1 cellular context compared by ENCODE assay signal in the genomic region with DNA sequence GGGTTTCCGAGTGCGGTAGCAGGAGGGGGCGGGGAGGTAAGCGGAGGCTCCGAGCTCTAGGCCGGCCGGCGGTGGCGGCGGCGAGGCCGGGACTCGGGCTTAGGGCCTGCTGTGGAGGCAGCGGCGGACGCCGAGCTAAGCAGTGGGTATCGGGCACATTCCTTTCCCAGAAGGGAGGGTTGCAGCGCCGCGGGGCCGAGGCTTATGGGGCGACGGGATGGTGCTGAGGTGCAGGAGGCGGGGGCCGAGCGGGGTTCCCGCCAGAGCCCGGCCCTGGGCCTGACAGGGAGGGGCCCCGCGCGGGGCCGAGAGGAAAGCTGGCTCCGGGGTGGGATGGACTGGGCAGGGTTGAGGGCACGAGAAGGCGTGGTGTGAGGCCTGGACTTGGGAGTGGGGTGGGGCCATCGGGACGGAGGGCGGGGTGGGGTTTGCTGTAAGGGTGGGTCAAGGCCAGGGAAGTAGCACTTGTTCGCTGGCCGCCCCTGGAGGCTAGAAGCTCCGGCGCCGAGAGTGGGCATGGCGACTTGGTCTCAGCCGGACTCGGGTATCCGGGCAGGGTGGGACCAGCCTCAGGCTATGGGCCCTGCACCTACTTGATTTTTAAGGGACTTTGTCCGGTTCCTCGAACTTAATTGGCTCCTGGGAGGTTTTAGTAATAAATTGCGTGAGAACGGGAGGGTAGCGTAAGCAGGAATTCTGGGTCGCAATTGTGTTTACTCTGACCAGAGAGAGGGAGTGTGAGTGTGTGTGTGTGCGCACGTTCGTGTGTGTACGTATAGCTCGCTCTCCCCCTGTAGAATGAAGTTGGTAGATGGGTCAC.
TF ChIP-seq lines count a peak whose summit lies in the region.

A gene with protein sequence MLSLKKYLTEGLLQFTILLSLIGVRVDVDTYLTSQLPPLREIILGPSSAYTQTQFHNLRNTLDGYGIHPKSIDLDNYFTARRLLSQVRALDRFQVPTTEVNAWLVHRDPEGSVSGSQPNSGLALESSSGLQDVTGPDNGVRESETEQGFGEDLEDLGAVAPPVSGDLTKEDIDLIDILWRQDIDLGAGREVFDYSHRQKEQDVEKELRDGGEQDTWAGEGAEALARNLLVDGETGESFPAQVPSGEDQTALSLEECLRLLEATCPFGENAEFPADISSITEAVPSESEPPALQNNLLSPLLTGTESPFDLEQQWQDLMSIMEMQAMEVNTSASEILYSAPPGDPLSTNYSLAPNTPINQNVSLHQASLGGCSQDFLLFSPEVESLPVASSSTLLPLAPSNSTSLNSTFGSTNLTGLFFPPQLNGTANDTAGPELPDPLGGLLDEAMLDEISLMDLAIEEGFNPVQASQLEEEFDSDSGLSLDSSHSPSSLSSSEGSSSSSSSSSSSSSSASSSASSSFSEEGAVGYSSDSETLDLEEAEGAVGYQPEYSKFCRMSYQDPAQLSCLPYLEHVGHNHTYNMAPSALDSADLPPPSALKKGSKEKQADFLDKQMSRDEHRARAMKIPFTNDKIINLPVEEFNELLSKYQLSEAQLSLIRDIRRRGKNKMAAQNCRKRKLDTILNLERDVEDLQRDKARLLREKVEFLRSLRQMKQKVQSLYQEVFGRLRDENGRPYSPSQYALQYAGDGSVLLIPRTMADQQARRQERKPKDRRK (plus strand): TSS at position 39 of the 820 bp plus-strand sequence. CDS start 2,760 bp downstream, outside the sequence.

TF ChIP-seq in HepG2, 621 proteins besides CTCF, POLR2A, EP300 and RAD21 (continued from another document and continues in another):
- TF ChIP-seq, protein P1, sequence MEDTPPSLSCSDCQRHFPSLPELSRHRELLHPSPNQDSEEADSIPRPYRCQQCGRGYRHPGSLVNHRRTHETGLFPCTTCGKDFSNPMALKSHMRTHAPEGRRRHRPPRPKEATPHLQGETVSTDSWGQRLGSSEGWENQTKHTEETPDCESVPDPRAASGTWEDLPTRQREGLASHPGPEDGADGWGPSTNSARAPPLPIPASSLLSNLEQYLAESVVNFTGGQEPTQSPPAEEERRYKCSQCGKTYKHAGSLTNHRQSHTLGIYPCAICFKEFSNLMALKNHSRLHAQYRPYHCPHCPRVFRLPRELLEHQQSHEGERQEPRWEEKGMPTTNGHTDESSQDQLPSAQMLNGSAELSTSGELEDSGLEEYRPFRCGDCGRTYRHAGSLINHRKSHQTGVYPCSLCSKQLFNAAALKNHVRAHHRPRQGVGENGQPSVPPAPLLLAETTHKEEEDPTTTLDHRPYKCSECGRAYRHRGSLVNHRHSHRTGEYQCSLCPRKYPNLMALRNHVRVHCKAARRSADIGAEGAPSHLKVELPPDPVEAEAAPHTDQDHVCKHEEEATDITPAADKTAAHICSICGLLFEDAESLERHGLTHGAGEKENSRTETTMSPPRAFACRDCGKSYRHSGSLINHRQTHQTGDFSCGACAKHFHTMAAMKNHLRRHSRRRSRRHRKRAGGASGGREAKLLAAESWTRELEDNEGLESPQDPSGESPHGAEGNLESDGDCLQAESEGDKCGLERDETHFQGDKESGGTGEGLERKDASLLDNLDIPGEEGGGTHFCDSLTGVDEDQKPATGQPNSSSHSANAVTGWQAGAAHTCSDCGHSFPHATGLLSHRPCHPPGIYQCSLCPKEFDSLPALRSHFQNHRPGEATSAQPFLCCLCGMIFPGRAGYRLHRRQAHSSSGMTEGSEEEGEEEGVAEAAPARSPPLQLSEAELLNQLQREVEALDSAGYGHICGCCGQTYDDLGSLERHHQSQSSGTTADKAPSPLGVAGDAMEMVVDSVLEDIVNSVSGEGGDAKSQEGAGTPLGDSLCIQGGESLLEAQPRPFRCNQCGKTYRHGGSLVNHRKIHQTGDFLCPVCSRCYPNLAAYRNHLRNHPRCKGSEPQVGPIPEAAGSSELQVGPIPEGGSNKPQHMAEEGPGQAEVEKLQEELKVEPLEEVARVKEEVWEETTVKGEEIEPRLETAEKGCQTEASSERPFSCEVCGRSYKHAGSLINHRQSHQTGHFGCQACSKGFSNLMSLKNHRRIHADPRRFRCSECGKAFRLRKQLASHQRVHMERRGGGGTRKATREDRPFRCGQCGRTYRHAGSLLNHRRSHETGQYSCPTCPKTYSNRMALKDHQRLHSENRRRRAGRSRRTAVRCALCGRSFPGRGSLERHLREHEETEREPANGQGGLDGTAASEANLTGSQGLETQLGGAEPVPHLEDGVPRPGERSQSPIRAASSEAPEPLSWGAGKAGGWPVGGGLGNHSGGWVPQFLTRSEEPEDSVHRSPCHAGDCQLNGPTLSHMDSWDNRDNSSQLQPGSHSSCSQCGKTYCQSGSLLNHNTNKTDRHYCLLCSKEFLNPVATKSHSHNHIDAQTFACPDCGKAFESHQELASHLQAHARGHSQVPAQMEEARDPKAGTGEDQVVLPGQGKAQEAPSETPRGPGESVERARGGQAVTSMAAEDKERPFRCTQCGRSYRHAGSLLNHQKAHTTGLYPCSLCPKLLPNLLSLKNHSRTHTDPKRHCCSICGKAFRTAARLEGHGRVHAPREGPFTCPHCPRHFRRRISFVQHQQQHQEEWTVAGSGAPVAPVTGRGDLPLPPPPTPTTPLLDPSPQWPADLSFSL (CRISPR knock-in tag; IDR thresholded peaks at IDR 0.05): peak; percentile 97
- TF ChIP-seq ZNF136 (CRISPR knock-in tag; IDR thresholded peaks at IDR 0.05; ENCODE audit: low read depth): no peak
- no peak for TF ChIP-seq ZNF839 (CRISPR knock-in tag; IDR thresholded peaks at IDR 0.05; ENCODE audit: borderline replicate concordance)
- TF ChIP-seq, protein P2, sequence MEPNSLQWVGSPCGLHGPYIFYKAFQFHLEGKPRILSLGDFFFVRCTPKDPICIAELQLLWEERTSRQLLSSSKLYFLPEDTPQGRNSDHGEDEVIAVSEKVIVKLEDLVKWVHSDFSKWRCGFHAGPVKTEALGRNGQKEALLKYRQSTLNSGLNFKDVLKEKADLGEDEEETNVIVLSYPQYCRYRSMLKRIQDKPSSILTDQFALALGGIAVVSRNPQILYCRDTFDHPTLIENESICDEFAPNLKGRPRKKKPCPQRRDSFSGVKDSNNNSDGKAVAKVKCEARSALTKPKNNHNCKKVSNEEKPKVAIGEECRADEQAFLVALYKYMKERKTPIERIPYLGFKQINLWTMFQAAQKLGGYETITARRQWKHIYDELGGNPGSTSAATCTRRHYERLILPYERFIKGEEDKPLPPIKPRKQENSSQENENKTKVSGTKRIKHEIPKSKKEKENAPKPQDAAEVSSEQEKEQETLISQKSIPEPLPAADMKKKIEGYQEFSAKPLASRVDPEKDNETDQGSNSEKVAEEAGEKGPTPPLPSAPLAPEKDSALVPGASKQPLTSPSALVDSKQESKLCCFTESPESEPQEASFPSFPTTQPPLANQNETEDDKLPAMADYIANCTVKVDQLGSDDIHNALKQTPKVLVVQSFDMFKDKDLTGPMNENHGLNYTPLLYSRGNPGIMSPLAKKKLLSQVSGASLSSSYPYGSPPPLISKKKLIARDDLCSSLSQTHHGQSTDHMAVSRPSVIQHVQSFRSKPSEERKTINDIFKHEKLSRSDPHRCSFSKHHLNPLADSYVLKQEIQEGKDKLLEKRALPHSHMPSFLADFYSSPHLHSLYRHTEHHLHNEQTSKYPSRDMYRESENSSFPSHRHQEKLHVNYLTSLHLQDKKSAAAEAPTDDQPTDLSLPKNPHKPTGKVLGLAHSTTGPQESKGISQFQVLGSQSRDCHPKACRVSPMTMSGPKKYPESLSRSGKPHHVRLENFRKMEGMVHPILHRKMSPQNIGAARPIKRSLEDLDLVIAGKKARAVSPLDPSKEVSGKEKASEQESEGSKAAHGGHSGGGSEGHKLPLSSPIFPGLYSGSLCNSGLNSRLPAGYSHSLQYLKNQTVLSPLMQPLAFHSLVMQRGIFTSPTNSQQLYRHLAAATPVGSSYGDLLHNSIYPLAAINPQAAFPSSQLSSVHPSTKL (CRISPR knock-in tag; IDR thresholded peaks at IDR 0.05): peak; percentile 43
- peak; percentile 23 for TF ChIP-seq YEATS4 (CRISPR knock-in tag; IDR thresholded peaks at IDR 0.05; ENCODE audit: borderline replicate concordance)
- TF ChIP-seq PHB2 (IDR thresholded peaks at IDR 0.05; ENCODE audit: partially characterized antibody): no peak
- peak; percentile 74; the same call in 1 of the 2 replicates for TF ChIP-seq GATA4 (IDR thresholded peaks at IDR 0.05; ENCODE audit: borderline replicate concordance, low read depth)
- TF ChIP-seq, protein P3, sequence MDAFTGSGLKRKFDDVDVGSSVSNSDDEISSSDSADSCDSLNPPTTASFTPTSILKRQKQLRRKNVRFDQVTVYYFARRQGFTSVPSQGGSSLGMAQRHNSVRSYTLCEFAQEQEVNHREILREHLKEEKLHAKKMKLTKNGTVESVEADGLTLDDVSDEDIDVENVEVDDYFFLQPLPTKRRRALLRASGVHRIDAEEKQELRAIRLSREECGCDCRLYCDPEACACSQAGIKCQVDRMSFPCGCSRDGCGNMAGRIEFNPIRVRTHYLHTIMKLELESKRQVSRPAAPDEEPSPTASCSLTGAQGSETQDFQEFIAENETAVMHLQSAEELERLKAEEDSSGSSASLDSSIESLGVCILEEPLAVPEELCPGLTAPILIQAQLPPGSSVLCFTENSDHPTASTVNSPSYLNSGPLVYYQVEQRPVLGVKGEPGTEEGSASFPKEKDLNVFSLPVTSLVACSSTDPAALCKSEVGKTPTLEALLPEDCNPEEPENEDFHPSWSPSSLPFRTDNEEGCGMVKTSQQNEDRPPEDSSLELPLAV (CRISPR knock-in tag; conservative IDR thresholded peaks at IDR 0.05; ENCODE audit: low read depth): no peak
- TF ChIP-seq PTBP1 (IDR thresholded peaks at IDR 0.05; ENCODE audit: low read depth, low read length, poor library complexity, severe bottlenecking): no peak
- TF ChIP-seq ZNF552 (CRISPR knock-in tag; IDR thresholded peaks at IDR 0.05; ENCODE audit: borderline replicate concordance): 0 out of 2 replicates have a peak, but pooled peaks have one; percentile 12
- 0 out of 2 replicates have a peak, but pooled peaks have one; percentile 9 for TF ChIP-seq MEIS1 (CRISPR knock-in tag; IDR thresholded peaks at IDR 0.05; ENCODE audit: borderline replicate concordance)
- TF ChIP-seq SP2 (CRISPR knock-in tag; IDR thresholded peaks at IDR 0.05): peak; percentile 80
- TF ChIP-seq MTA3 (CRISPR knock-in tag; IDR thresholded peaks at IDR 0.05): no peak
- TF ChIP-seq, protein P4, sequence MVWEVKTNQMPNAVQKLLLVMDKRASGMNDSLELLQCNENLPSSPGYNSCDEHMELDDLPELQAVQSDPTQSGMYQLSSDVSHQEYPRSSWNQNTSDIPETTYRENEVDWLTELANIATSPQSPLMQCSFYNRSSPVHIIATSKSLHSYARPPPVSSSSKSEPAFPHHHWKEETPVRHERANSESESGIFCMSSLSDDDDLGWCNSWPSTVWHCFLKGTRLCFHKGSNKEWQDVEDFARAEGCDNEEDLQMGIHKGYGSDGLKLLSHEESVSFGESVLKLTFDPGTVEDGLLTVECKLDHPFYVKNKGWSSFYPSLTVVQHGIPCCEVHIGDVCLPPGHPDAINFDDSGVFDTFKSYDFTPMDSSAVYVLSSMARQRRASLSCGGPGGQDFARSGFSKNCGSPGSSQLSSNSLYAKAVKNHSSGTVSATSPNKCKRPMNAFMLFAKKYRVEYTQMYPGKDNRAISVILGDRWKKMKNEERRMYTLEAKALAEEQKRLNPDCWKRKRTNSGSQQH (CRISPR knock-in tag; IDR thresholded peaks at IDR 0.05; ENCODE audit: low read depth): peak; percentile 90
- TF ChIP-seq, protein P5, sequence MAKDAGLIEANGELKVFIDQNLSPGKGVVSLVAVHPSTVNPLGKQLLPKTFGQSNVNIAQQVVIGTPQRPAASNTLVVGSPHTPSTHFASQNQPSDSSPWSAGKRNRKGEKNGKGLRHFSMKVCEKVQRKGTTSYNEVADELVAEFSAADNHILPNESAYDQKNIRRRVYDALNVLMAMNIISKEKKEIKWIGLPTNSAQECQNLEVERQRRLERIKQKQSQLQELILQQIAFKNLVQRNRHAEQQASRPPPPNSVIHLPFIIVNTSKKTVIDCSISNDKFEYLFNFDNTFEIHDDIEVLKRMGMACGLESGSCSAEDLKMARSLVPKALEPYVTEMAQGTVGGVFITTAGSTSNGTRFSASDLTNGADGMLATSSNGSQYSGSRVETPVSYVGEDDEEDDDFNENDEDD (CRISPR knock-in tag; IDR thresholded peaks at IDR 0.05; ENCODE audit: borderline replicate concordance): peak; percentile 75
- TF ChIP-seq ZNF782 (CRISPR knock-in tag; IDR thresholded peaks at IDR 0.05; ENCODE audit: borderline replicate concordance): 0 out of 2 replicates have a peak, but pooled peaks have one; percentile 22
- no peak for TF ChIP-seq MTF1 (CRISPR knock-in tag; IDR thresholded peaks at IDR 0.05)
- TF ChIP-seq, protein P6, sequence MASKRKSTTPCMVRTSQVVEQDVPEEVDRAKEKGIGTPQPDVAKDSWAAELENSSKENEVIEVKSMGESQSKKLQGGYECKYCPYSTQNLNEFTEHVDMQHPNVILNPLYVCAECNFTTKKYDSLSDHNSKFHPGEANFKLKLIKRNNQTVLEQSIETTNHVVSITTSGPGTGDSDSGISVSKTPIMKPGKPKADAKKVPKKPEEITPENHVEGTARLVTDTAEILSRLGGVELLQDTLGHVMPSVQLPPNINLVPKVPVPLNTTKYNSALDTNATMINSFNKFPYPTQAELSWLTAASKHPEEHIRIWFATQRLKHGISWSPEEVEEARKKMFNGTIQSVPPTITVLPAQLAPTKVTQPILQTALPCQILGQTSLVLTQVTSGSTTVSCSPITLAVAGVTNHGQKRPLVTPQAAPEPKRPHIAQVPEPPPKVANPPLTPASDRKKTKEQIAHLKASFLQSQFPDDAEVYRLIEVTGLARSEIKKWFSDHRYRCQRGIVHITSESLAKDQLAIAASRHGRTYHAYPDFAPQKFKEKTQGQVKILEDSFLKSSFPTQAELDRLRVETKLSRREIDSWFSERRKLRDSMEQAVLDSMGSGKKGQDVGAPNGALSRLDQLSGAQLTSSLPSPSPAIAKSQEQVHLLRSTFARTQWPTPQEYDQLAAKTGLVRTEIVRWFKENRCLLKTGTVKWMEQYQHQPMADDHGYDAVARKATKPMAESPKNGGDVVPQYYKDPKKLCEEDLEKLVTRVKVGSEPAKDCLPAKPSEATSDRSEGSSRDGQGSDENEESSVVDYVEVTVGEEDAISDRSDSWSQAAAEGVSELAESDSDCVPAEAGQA (IDR thresholded peaks at IDR 0.05; ENCODE audit: low read depth): no peak
- TF ChIP-seq, protein P6 (CRISPR knock-in tag; IDR thresholded peaks at IDR 0.05; ENCODE audit: borderline replicate concordance): no peak; the same call in 1 of the 2 replicates
- TF ChIP-seq, protein P7, sequence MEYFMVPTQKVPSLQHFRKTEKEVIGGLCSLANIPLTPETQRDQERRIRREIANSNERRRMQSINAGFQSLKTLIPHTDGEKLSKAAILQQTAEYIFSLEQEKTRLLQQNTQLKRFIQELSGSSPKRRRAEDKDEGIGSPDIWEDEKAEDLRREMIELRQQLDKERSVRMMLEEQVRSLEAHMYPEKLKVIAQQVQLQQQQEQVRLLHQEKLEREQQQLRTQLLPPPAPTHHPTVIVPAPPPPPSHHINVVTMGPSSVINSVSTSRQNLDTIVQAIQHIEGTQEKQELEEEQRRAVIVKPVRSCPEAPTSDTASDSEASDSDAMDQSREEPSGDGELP (IDR thresholded peaks at IDR 0.05; ENCODE audit: borderline replicate concordance, low read depth): peak; percentile 12; the same call in 1 of the 2 replicates
